In the genomic region with DNA sequence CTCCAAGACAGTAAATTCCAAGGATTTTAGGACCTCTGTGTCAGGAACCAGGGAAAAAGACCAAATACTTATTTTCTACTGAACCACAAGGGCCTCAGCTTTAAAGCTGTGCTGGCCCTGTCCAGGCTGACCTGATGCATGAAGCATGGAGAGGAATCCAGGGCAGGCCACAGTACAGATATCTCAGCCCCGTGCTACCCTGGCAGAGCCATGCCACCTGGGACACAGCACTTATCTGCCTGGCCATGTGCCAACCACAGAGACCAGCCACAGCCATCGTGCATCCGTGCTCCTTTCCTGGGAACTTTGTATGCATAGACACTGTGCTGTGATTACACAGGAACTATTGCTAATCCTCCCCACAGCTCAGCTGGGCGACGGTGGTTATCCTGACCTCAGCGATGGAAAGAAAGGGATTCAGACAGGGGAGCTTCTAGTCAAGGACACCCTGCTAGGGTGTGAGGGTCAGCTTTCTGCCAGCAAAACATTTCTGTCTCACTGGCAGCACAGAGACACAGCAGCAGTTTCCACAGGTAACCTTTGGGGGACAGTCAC, we compare ENCODE assay signal across 11 cellular contexts.
A peak's percentile ranks its signal among the peaks of the same experiment; 100 is the strongest.
DNase-seq lines count a peak whose midpoint lies in the region; ATAC-seq and TF ChIP-seq lines count a peak whose summit lies in the region.
"Had no signal": no experiment of that assay in that cellular context is flagged by ENCODE, and none has a peak within 500 bp of the region (broad histone marks: within the 10 kb centered on the region; RNA-seq: fewer than 3 reads in every experiment).

No MANE protein-coding gene starts in this region.

- ATAC-seq in Right ventricle myocardium inferior, result peak; percentile 81
- ATAC-seq in heart right ventricle, result peak; percentile 48 to 96 (median 76)
- ATAC-seq: esophagus mucosa had no signal

- no TSS peak for BruUV-seq in A673 (replicated peaks; lab: Mats Ljungman, UMichigan)

- POLR2A ChIA-PET in A673 (lab: Charles Lee; ENCODE audit: low non-redundant PET), result no interaction called here

- H3K27ac ChIP-seq in right atrium auricular region (no peak overlapping the region), heart right ventricle (peak overlapping the region in 1 of 10 donors; percentile 23), tibial nerve (no peak overlapping the region), A673 (ENCODE audit: low read depth, low read length, poor library complexity, severe bottlenecking) (no peak overlapping the region)

- TF ChIP-seq CTCF in right atrium auricular region (IDR thresholded peaks at IDR 0.05) (no peak), heart right ventricle (IDR thresholded peaks at IDR 0.05) (no peak), tibial nerve (IDR thresholded peaks at IDR 0.05) (no peak), A673 (conservative IDR thresholded peaks at IDR 0.05; ENCODE audit: low read depth, low read length) (no peak)

- TF ChIP-seq POLR2A in tibial nerve (IDR thresholded peaks at IDR 0.05), result no peak

- intact Hi-C loops in Right ventricle myocardium inferior (cut with DNase I) (no loop called here), heart right ventricle (cut with DNase I) (no loop called here), A673 (cut with micrococcal nuclease; ENCODE audit: unreplicated experiment) (no loop called here)

- peak; percentile 74 for DNase-seq in Right ventricle myocardium inferior (ENCODE audit: missing footprints)
- no peak for DNase-seq in right atrium auricular region (ENCODE audit: low spot score)
- DNase-seq in NCI-H69 (lab: John Stamatoyannopoulos, UW), result peak; percentile 88
- DNase-seq in heart right ventricle, result peak; percentile 17 to 51
- DNase-seq in activated T-cell treated with anti-CD3 and anti-CD28 coated beads, Interleukin-2, amount 50 U/mL, for 1 hour, result no peak
- DNase-seq in dermis blood vessel endothelial cell, result no peak
- DNase-seq in tibial nerve (ENCODE audit: low spot score in 2 of 2), result no peak
- no peak for DNase-seq in A673 (ENCODE audit: low spot score)
- DNase-seq: mesenchymal stem cell, MG63 had no signal

- TF ChIP-seq EP300 in tibial nerve (IDR thresholded peaks at IDR 0.05), result no peak

- CTCF ChIA-PET in A673 (lab: Charles Lee), result no interaction called here

- H3K4me3 ChIP-seq in right atrium auricular region, result no peak overlapping the region
- H3K4me3 ChIP-seq in heart right ventricle, result no peak overlapping the region
- no peak overlapping the region for H3K4me3 ChIP-seq in tibial nerve
- H3K4me3 ChIP-seq in A673 (ENCODE audit: low read depth, low read length, poor library complexity, severe bottlenecking), result no peak overlapping the region
- H3K4me3 ChIP-seq: MG63 had no signal

- 35 to 36% methylated on average over 6 of the region's 6 CpGs for WGBS in heart right ventricle, 2 donors
- 65 to 71% methylated on average over 6 of the region's 6 CpGs for WGBS in tibial nerve, 2 donors

- H3K4me1 ChIP-seq in right atrium auricular region (peaks cover 0 to 6% of the 10 kb centered on the region in 2 donors), heart right ventricle (peaks cover 0 to 14% (median 0%) of the 10 kb centered on the region in 9 donors), tibial nerve (no peaks in the 10 kb centered on the region), A673 (ENCODE audit: insufficient read depth, low read length, poor library complexity, severe bottlenecking) (no peaks in the 10 kb centered on the region)

- H3K9me3 ChIP-seq in right atrium auricular region, result no peaks in the 10 kb centered on the region
- no peaks in the 10 kb centered on the region for H3K9me3 ChIP-seq in heart right ventricle
- H3K9me3 ChIP-seq in tibial nerve, result no peaks in the 10 kb centered on the region
- H3K9me3 ChIP-seq in A673 (ENCODE audit: low read depth, low read length, poor library complexity, severe bottlenecking), result no peaks in the 10 kb centered on the region
- H3K9me3 ChIP-seq: MG63 had no signal

- H3K36me3 ChIP-seq in right atrium auricular region (no peaks in the 10 kb centered on the region), heart right ventricle (no peaks in the 10 kb centered on the region), tibial nerve (no peaks in the 10 kb centered on the region), A673 (ENCODE audit: insufficient read depth, low read length, poor library complexity, severe bottlenecking) (no peaks in the 10 kb centered on the region)
- H3K36me3 ChIP-seq: MG63 had no signal

- H3K27me3 ChIP-seq in right atrium auricular region (no peaks in the 10 kb centered on the region), heart right ventricle (no peaks in the 10 kb centered on the region), tibial nerve (no peaks in the 10 kb centered on the region), A673 (replicated peaks; ENCODE audit: insufficient read depth, low read depth, low read length, poor library complexity) (no peaks in the 10 kb centered on the region)
- H3K27me3 ChIP-seq: MG63 had no signal

Comparison
In these comparisons a context has a peak if more than half of its experiments do, and no peak if none do; other contexts are left out.
1. DNase-seq: peak in Right ventricle myocardium inferior (single experiment), NCI-H69 (single experiment) and heart right ventricle (2 of 2); none in right atrium auricular region (single experiment), activated T-cell treated with anti-CD3 and anti-CD28 coated beads, Interleukin-2, amount 50 U/mL, for 1 hour (single experiment), dermis blood vessel endothelial cell (single experiment), tibial nerve (0 of 2) and A673 (single experiment).